ENCODE assay signal across 8 cellular contexts in genomic region chr22:23402275-23403151, GRCh38.
A peak's percentile ranks its signal among the peaks of the same experiment; 100 is the strongest.
DNase-seq lines count a peak whose midpoint lies in the region; ATAC-seq, FAIRE-seq and TF ChIP-seq lines count a peak whose summit lies in the region.

No MANE protein-coding gene starts in this region.

- no peaks in the 10 kb centered on the region for H3K79me2 ChIP-seq in K562 (ENCODE audit: control insufficient read depth, insufficient read depth, low read length)

- no peak for FAIRE-seq in K562 (lab: Jason Lieb, UNC)

- in situ Hi-C loops in K562 (cut with MboI), result no loop called here

- intact Hi-C loops in K562 (cut with micrococcal nuclease), result loop anchor here (1.0 kb wide), 1 partner anchor 137 kb away; no protein-coding TSS in a partner anchor
- intact Hi-C loops in spleen (cut with DNase I; ENCODE audit: low total_unique reads), result loop anchor here (10.0 kb wide), 1 partner anchor 132 kb away; no protein-coding TSS in a partner anchor

- TF ChIP-seq EP300 in K562 (IDR thresholded peaks at IDR 0.05; ENCODE audit: low read length), result no peak

- H4K20me1 ChIP-seq in K562 (replicated peaks; ENCODE audit: control insufficient read depth, insufficient read depth, low read length), result no peaks in the 10 kb centered on the region

- H3K9me1 ChIP-seq in K562 (ENCODE audit: control insufficient read depth, insufficient read depth, low read length), result no peaks in the 10 kb centered on the region

- H3K4me3 ChIP-seq in HUES64 (ENCODE audit: low read length), result peak overlapping the region; percentile 61
- H3K4me3 ChIP-seq in SJSA1, result no peak overlapping the region
- H3K4me3 ChIP-seq in K562, result peak overlapping the region; percentile 34
- peak overlapping the region; percentile 59 for H3K4me3 ChIP-seq in iPS-18a (ENCODE audit: low read length)
- H3K4me3 ChIP-seq in spleen, result peak overlapping the region in 6 of 8 donors; percentile 24 to 67 (median 32)

- no peaks in the 10 kb centered on the region for H3K9me3 ChIP-seq in HUES64 (ENCODE audit: insufficient read depth, low read depth, low read length)
- H3K9me3 ChIP-seq in SJSA1 (replicated peaks), result no peaks in the 10 kb centered on the region
- no peaks in the 10 kb centered on the region for H3K9me3 ChIP-seq in K562 (replicated peaks; ENCODE audit: control insufficient read depth, insufficient read depth, low read depth, low read length)
- no peaks in the 10 kb centered on the region for H3K9me3 ChIP-seq in iPS-18a (ENCODE audit: control insufficient read depth, low read depth, low read length)
- H3K9me3 ChIP-seq in spleen, result no peaks in the 10 kb centered on the region

- H3K4me2 ChIP-seq in K562 (ENCODE audit: insufficient read depth, low read length), result peak overlapping the region; percentile 58

- POLR2A ChIA-PET in K562 (lab: Yijun Ruan, JAX), result no interaction called here

- H3K36me3 ChIP-seq in HUES64 (ENCODE audit: insufficient read depth, low read length) (no peaks in the 10 kb centered on the region), SJSA1 (no peaks in the 10 kb centered on the region), K562 (ENCODE audit: control insufficient read depth, insufficient read depth, low read length) (no peaks in the 10 kb centered on the region), iPS-18a (ENCODE audit: control insufficient read depth, low read depth, low read length) (no peaks in the 10 kb centered on the region), spleen (no peaks in the 10 kb centered on the region)

- CTCF ChIA-PET in K562 (lab: Yijun Ruan, JAX; ENCODE audit: low intra/inter-chr PET ratio), result interaction anchor here (0.6 to 1.0 kb wide), 4 partner anchors 39 to 188 kb away, joined by 3 to 4 read pairs (median 3); no protein-coding TSS in a partner anchor

- H3K27me3 ChIP-seq in HUES64 (ENCODE audit: insufficient read depth, low read length) (no peaks in the 10 kb centered on the region; the same call in 1 of the 2 replicates), SJSA1 (replicated peaks) (no peaks in the 10 kb centered on the region; the same call in 1 of the 2 replicates), K562 (ENCODE audit: control insufficient read depth in 2 of 2, insufficient read depth in 2 of 2, low read length in 2 of 2) (no peaks in the 10 kb centered on the region; a peak in 1 of 5 replicates), iPS-18a (ENCODE audit: control insufficient read depth, insufficient read depth, low read length) (no peaks in the 10 kb centered on the region), spleen (replicated peaks in 1 of 7) (peaks cover 0 to 60% (median 0%) of the 10 kb centered on the region in 7 donors)

- DNase-seq in activated CD4-positive, alpha-beta T cell treated with anti-CD3 and anti-CD28 coated beads for 24 hours (ENCODE audit: low read depth in 2 of 2), result peak; percentile 31 to 38
- no peak for DNase-seq in activated CD4-positive, alpha-beta T cell treated with anti-CD3 and anti-CD28 coated beads for 1 hour
- DNase-seq in SJSA1 (ENCODE audit: low read depth in 1 of 2, low spot score in 2 of 2) (no peak), K562 (ENCODE audit: extremely low read depth in 1 of 4, low spot score in 3 of 4) (peak; percentile 83 to 91 (median 88)), spleen (peak; percentile 88), T-helper 9 cell (no peak)

- TF ChIP-seq CTCF in K562 (IDR thresholded peaks at IDR 0.05 in 2 of 3, conservative IDR thresholded peaks at IDR 0.05 in 1 of 3; ENCODE audit: insufficient read depth in 2 of 3, low read depth in 1 of 3, low read length in 3 of 3) (peak; percentile 65 to 98 (median 89)), spleen (IDR thresholded peaks at IDR 0.05 in 8 of 11, conservative IDR thresholded peaks at IDR 0.05 in 3 of 11) (peak in 9 of 11 experiments; percentile 23 to 73 (median 61))

- H3K4me1 ChIP-seq in HUES64 (ENCODE audit: insufficient read depth, low read length) (no peaks in the 10 kb centered on the region), SJSA1 (replicated peaks) (peaks cover 39% of the 10 kb centered on the region), K562 (replicated peaks in 1 of 2; ENCODE audit: control insufficient read depth in 2 of 2, insufficient read depth in 2 of 2, low read length in 2 of 2) (peaks cover 9 to 40% of the 10 kb centered on the region in 2 experiments), iPS-18a (ENCODE audit: control insufficient read depth, low read depth, low read length) (no peaks in the 10 kb centered on the region), spleen (peaks cover 0 to 12% (median 2%) of the 10 kb centered on the region in 6 donors)

- BruUV-seq in K562 (replicated peaks; lab: Mats Ljungman, UMichigan), result no TSS peak

- WGBS in HUES64, result 2% methylated on average over 79 of the region's 82 CpGs
- WGBS in K562 (ENCODE audit: insufficient coverage, low coverage, missing lambda C conversion rate), result under 1% methylated on average over 21 of the region's 82 CpGs
- WGBS in spleen, 5 donors, result 6 to 16% (median 10%) methylated on average over 15 to 82 of the region's 82 CpGs; no CpG with 5 or more reads in 1 of the 5 donors

- H3K9ac ChIP-seq in HUES64 (ENCODE audit: low read depth, low read length) (peak overlapping the region; percentile 60), K562 (ENCODE audit: insufficient read depth in 1 of 2, low read depth in 2 of 2, low read length in 2 of 2) (peak overlapping the region; percentile 81 to 92), iPS-18a (ENCODE audit: low read length) (peak overlapping the region; percentile 42)

- TF ChIP-seq POLR2A in K562 (conservative IDR thresholded peaks at IDR 0.05), result no peak
- TF ChIP-seq POLR2A in spleen (IDR thresholded peaks at IDR 0.05), result no peak

- H2AFZ ChIP-seq in K562 (ENCODE audit: low read depth, low read length), result peak overlapping the region; percentile 92

- TF ChIP-seq RAD21 in K562 (CRISPR knock-in tag; conservative IDR thresholded peaks at IDR 0.05 in 1 of 2, IDR thresholded peaks at IDR 0.05 in 1 of 2), result peak; percentile 49 to 74

- 0 out of 2 replicates have a peak overlapping the region, but pooled peaks have one; percentile 30 for H3K27ac ChIP-seq in HUES64 (ENCODE audit: low read depth, low read length)
- H3K27ac ChIP-seq in SJSA1, result peak overlapping the region; percentile 54; the same call in 1 of the 2 replicates
- peak overlapping the region; percentile 79; the same call in 2 of the 3 replicates for H3K27ac ChIP-seq in K562 (ENCODE audit: extremely low read depth, low read depth, low read length)
- H3K27ac ChIP-seq in iPS-18a (ENCODE audit: low read length), result no peak overlapping the region
- no peak overlapping the region for H3K27ac ChIP-seq in spleen

- peak; percentile 95 for ATAC-seq in K562

TF ChIP-seq in K562, 482 proteins besides CTCF, POLR2A, EP300 and RAD21 (continues in another document):
- TF ChIP-seq SMC3 (conservative IDR thresholded peaks at IDR 0.05; ENCODE audit: insufficient read depth, low read depth, low read length), result peak; percentile 59

Comparison
In these comparisons a context has a peak if more than half of its experiments do, and no peak if none do; other contexts are left out.
1. DNase-seq: peak in activated CD4-positive, alpha-beta T cell treated with anti-CD3 and anti-CD28 coated beads for 24 hours (2 of 2), K562 (4 of 4) and spleen (single experiment); none in activated CD4-positive, alpha-beta T cell treated with anti-CD3 and anti-CD28 coated beads for 1 hour (single experiment), SJSA1 (0 of 2) and T-helper 9 cell (single experiment).
2. H3K27ac ChIP-seq: peak in HUES64 (single experiment), SJSA1 (single experiment) and K562 (single experiment); none in iPS-18a (single experiment) and spleen (0 of 8).
3. Peak in every context shown above with its lines, with median percentiles within 50 percentile points of each other: H3K9ac ChIP-seq.